ENCODE assay signal across 8 cellular contexts in genomic region chr4:36285784-36286480, GRCh38. TPM values are rescaled to one million over a fixed set of nuclear protein-coding genes. Genes with fewer than 3 reads are reported as not detected.
DNase-seq lines count a peak whose midpoint lies in the region; ATAC-seq, FAIRE-seq and TF ChIP-seq lines count a peak whose summit lies in the region.

No MANE protein-coding gene starts in this region.

- peak; percentile 27 for DNase-seq in T follicular helper cell (ENCODE audit: low read depth)
- DNase-seq in effector memory CD4-positive, alpha-beta T cell: peak; percentile 32 to 47 (median 44)
- DNase-seq in urothelium cell line (ENCODE audit: low spot score): peak; percentile 25
- no peak for DNase-seq in NCI-H1436 (lab: John Stamatoyannopoulos, UW)
- DNase-seq in NCI-H82 (lab: John Stamatoyannopoulos, UW): no peak
- DNase-seq in osteoblast (ENCODE audit: insufficient read length, low spot score, missing footprints): no peak

- no peaks in the 10 kb centered on the region for H3K9me3 ChIP-seq in effector memory CD4-positive, alpha-beta T cell (ENCODE audit: control insufficient read depth, low read length)
- no peaks in the 10 kb centered on the region for H3K9me3 ChIP-seq in osteoblast (ENCODE audit: low read depth, low read length)

- H2AFZ ChIP-seq in osteoblast (ENCODE audit: low read length): no peak overlapping the region

- FAIRE-seq in urothelium cell line (lab: Jason Lieb, UNC): no peak

- H3K79me2 ChIP-seq in osteoblast (ENCODE audit: insufficient read depth, low read length): no peaks in the 10 kb centered on the region

- no peak for TF ChIP-seq CTCF in osteoblast (IDR thresholded peaks at IDR 0.05; ENCODE audit: extremely low read depth, low read depth, low read length)

- H4K20me1 ChIP-seq in osteoblast (ENCODE audit: insufficient read depth, low read length): no peaks in the 10 kb centered on the region

- no peaks in the 10 kb centered on the region for H3K4me1 ChIP-seq in effector memory CD4-positive, alpha-beta T cell (ENCODE audit: control insufficient read depth, insufficient read depth, low read length, poor library complexity, severe bottlenecking)
- no peaks in the 10 kb centered on the region for H3K4me1 ChIP-seq in osteoblast (ENCODE audit: insufficient read depth, low read length)

- ATAC-seq in GM19324 (IDR thresholded peaks at IDR 0.05; ENCODE audit: low FRiP score, unreplicated experiment): peak; percentile 96
- ATAC-seq in HG03095 (IDR thresholded peaks at IDR 0.05; ENCODE audit: unreplicated experiment): peak; percentile 97

- no peak overlapping the region for H3K4me3 ChIP-seq in effector memory CD4-positive, alpha-beta T cell (ENCODE audit: insufficient read depth, low read depth, low read length, poor library complexity, severe bottlenecking)
- no peak overlapping the region for H3K4me3 ChIP-seq in osteoblast (ENCODE audit: insufficient read depth, low read length)

- H3K4me2 ChIP-seq in osteoblast (ENCODE audit: insufficient read depth, low read length): no peak overlapping the region

- no peaks in the 10 kb centered on the region for H3K27me3 ChIP-seq in effector memory CD4-positive, alpha-beta T cell (replicated peaks; ENCODE audit: control insufficient read depth, insufficient read depth, low read length, poor library complexity, severe bottlenecking)
- no peaks in the 10 kb centered on the region for H3K27me3 ChIP-seq in osteoblast (ENCODE audit: insufficient read depth, low read length)

- peak overlapping the region; percentile 63 for H3K27ac ChIP-seq in effector memory CD4-positive, alpha-beta T cell (ENCODE audit: insufficient read depth, low read length, poor library complexity, severe bottlenecking)
- no peak overlapping the region for H3K27ac ChIP-seq in osteoblast (ENCODE audit: low read depth, low read length)

- no peaks in the 10 kb centered on the region for H3K36me3 ChIP-seq in effector memory CD4-positive, alpha-beta T cell (ENCODE audit: control insufficient read depth, insufficient read depth, low read length)
- H3K36me3 ChIP-seq in osteoblast (ENCODE audit: insufficient read depth, low read length): no peaks in the 10 kb centered on the region

RNA-seq across cellular contexts. Expression of gene DTHD1, which starts 4.5 kb away (rescaled TPM):
- not detected in 2 replicates for total RNA-seq in osteoblast

RNA-seq across cellular contexts. Expression of gene ARAP2, which starts 41.6 kb away (rescaled TPM):
- 0.59 and 3.6 TPM in 2 replicates for total RNA-seq in osteoblast

Comparison
In these comparisons a context has a peak if more than half of its experiments do, and no peak if none do; other contexts are left out.
1. DNase-seq: peak in T follicular helper cell (single experiment), effector memory CD4-positive, alpha-beta T cell (3 of 3) and urothelium cell line (single experiment); none in NCI-H1436 (single experiment), NCI-H82 (single experiment) and osteoblast (single experiment).